Comparison of ENCODE assay signal across 1 cellular context in the genomic region with DNA sequence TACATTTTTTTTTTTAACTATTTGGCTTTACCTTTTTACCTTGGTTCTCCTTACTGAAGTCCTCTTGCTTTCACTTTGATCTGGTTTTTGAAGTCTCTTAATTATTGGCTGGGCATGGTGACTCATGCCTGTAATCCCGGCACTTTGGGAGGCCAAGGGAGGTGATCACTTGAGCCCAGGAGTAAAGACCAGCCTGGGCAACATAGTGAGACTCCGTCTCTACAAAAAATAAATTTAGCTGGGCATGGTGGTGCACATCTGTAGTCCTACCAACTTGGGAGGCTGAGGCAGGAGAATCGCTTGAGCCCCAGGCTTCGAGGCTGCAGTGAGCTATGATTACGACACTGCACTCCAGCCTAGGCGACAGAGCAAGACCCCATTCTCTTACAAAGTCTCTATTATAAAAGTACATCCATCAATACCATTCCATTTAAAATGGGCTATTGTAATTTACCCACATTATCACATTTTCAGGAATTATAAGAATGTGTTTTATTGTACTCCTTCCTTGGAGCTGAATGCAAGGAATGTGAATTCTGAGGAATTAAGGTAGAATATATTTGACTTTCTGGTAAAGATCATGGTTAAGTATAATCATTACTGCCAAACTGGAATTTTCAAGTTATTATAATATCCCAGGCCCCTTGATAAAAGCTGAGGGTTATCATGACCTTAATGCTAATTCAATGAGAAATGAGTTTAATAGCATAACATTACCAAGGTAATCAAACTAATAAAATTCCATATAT.
TF ChIP-seq lines count a peak whose summit lies in the region.

No MANE protein-coding gene starts in this region.

TF ChIP-seq in HepG2, 621 proteins besides CTCF, POLR2A, EP300 and RAD21 (continued from another document):
- TF ChIP-seq, protein P1, sequence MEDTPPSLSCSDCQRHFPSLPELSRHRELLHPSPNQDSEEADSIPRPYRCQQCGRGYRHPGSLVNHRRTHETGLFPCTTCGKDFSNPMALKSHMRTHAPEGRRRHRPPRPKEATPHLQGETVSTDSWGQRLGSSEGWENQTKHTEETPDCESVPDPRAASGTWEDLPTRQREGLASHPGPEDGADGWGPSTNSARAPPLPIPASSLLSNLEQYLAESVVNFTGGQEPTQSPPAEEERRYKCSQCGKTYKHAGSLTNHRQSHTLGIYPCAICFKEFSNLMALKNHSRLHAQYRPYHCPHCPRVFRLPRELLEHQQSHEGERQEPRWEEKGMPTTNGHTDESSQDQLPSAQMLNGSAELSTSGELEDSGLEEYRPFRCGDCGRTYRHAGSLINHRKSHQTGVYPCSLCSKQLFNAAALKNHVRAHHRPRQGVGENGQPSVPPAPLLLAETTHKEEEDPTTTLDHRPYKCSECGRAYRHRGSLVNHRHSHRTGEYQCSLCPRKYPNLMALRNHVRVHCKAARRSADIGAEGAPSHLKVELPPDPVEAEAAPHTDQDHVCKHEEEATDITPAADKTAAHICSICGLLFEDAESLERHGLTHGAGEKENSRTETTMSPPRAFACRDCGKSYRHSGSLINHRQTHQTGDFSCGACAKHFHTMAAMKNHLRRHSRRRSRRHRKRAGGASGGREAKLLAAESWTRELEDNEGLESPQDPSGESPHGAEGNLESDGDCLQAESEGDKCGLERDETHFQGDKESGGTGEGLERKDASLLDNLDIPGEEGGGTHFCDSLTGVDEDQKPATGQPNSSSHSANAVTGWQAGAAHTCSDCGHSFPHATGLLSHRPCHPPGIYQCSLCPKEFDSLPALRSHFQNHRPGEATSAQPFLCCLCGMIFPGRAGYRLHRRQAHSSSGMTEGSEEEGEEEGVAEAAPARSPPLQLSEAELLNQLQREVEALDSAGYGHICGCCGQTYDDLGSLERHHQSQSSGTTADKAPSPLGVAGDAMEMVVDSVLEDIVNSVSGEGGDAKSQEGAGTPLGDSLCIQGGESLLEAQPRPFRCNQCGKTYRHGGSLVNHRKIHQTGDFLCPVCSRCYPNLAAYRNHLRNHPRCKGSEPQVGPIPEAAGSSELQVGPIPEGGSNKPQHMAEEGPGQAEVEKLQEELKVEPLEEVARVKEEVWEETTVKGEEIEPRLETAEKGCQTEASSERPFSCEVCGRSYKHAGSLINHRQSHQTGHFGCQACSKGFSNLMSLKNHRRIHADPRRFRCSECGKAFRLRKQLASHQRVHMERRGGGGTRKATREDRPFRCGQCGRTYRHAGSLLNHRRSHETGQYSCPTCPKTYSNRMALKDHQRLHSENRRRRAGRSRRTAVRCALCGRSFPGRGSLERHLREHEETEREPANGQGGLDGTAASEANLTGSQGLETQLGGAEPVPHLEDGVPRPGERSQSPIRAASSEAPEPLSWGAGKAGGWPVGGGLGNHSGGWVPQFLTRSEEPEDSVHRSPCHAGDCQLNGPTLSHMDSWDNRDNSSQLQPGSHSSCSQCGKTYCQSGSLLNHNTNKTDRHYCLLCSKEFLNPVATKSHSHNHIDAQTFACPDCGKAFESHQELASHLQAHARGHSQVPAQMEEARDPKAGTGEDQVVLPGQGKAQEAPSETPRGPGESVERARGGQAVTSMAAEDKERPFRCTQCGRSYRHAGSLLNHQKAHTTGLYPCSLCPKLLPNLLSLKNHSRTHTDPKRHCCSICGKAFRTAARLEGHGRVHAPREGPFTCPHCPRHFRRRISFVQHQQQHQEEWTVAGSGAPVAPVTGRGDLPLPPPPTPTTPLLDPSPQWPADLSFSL (CRISPR knock-in tag; IDR thresholded peaks at IDR 0.05) = no peak
TF ChIP-seq in HepG2: peak in this region for 6.
